34 cellular contexts compared by ENCODE assay signal in the genomic region with DNA sequence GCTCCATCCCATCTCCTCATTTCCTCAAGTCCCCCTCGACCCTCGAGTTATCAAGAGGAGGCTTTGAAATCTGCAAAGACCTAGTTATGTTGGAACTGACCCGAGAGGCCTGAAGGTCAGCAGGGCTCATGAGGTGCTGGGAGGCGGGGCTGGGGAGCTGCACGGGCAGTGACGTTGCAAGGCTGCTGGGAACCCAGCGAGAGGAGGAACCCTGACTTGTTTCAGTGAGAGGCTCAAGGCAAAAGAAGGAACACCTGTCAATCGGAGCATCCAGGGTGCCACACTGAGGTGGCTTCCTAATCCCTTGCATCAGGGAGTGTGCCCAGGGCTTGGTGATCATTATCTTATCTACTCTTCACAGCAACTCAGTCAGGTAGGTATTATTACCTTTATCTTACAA.
"Had no signal": no experiment of that assay in that cellular context is flagged by ENCODE, and none has a peak within 500 bp of the region (broad histone marks: within the 10 kb centered on the region; RNA-seq: fewer than 3 reads in every experiment).

No MANE protein-coding gene starts in this region.

- H3K4me1 ChIP-seq: ascending aorta, Peyer's patch had no signal

- H3K36me3 Mint-ChIP-seq: activated naive CD4-positive, alpha-beta T cell treated with anti-CD3 and anti-CD28 coated beads, Interleukin-2, amount 50 U/mL, for 24 hours; activated naive CD8-positive, alpha-beta T cell treated with anti-CD3 and anti-CD28 coated beads, Interleukin-2, amount 10 ng/mL, durations not matched to agents 7 days and 5 days had no signal

- H3K9me3 Mint-ChIP-seq: activated naive CD4-positive, alpha-beta T cell treated with anti-CD3 and anti-CD28 coated beads, Interleukin-2, amount 50 U/mL, for 24 hours had no signal

- H3K4me1 Mint-ChIP-seq: activated CD4-positive, alpha-beta T cell treated with anti-CD3 and anti-CD28 coated beads, Interleukin-2, amount 10 ng/mL, durations not matched to agents 24 days and 14 days; activated naive CD4-positive, alpha-beta T cell treated with anti-CD3 and anti-CD28 coated beads, Interleukin-2, amount 50 U/mL, for 24 hours; activated naive CD8-positive, alpha-beta T cell treated with anti-CD3 and anti-CD28 coated beads, Interleukin-2, amount 10 ng/mL, durations not matched to agents 7 days and 5 days; activated T-helper 17 cell treated with anti-CD3 and anti-CD28 coated beads, Interleukin-2, amount 50 U/mL, for 72 hours; central memory CD8-positive, alpha-beta T cell had no signal

- H3K4me3 ChIP-seq: ascending aorta, cardiac muscle cell, Peyer's patch had no signal

- ATAC-seq: activated CD8-positive, alpha-beta T cell treated with anti-CD3 and anti-CD28 coated beads for 36 hours; activated T-cell treated with anti-CD3 and anti-CD28 coated beads, Interleukin-2, amount 50 U/mL, for 72 hours; activated T-helper 17 cell treated with anti-CD3 and anti-CD28 coated beads, Interleukin-2, amount 50 U/mL, for 72 hours; PC-3; Right ventricle myocardium inferior had no signal

- DNase-seq: activated CD4-positive, alpha-beta T cell treated with anti-CD3 and anti-CD28 coated beads, Interleukin-2, amount 10 ng/mL, durations not matched to agents 24 days and 14 days; activated CD4-positive, alpha-beta T cell treated with anti-CD3 and anti-CD28 coated beads, Interleukin-2, amount 50 U/mL, for 4 hours; activated CD8-positive, alpha-beta T cell treated with anti-CD3 and anti-CD28 coated beads for 36 hours; activated effector memory CD4-positive, alpha-beta T cell treated with anti-CD3 and anti-CD28 coated beads, Interleukin-2, amount 50 U/mL, for 16 hours; activated naive CD4-positive, alpha-beta T cell treated with Interleukin-2 at 50 U/mL for 16 hours; activated naive CD8-positive, alpha-beta T cell treated with anti-CD3 and anti-CD28 coated beads, Interleukin-2, amount 10 ng/mL, durations not matched to agents 7 days and 5 days; activated T-cell treated with anti-CD3 and anti-CD28 coated beads, Interleukin-2, amount 50 U/mL, for 1 hour; activated T-cell treated with anti-CD3 and anti-CD28 coated beads, Interleukin-2, amount 50 U/mL, for 72 hours; amygdala; NCI-H1092 treated with DMSO at 0.1 percent for 48 hours; NCI-H1417; NCI-H146; NCI-H187; NCI-H2029 treated with DMSO at 0.1 percent for 48 hours; NCI-H2107; NCI-H2171; NCI-H510A; NCI-H526; NCI-H748 treated with DMSO at 0.1 percent for 48 hours; NK-92 treated with Interleukin-12 subunit alpha and Interleukin-12 subunit beta, amount 100 ng/mL, for 24 hours; PC-3; Peyer's patch; SW 1271; T-helper 1 cell; T-helper 2 cell; T-helper 9 cell; WERI-Rb-1 had no signal

- H3K27me3 ChIP-seq: ascending aorta, cardiac muscle cell, Peyer's patch had no signal

- H3K27ac ChIP-seq: ascending aorta, cardiac muscle cell, Peyer's patch, RWPE1, WERI-Rb-1 had no signal

- H3K4me3 Mint-ChIP-seq: activated CD4-positive, alpha-beta T cell treated with anti-CD3 and anti-CD28 coated beads, Interleukin-2, amount 10 ng/mL, durations not matched to agents 24 days and 14 days; activated CD8-positive, alpha-beta T cell treated with anti-CD3 and anti-CD28 coated beads for 36 hours; activated naive CD4-positive, alpha-beta T cell treated with anti-CD3 and anti-CD28 coated beads, Interleukin-2, amount 50 U/mL, for 24 hours; activated naive CD8-positive, alpha-beta T cell treated with anti-CD3 and anti-CD28 coated beads, Interleukin-2, amount 10 ng/mL, durations not matched to agents 7 days and 5 days; activated T-cell treated with anti-CD3 and anti-CD28 coated beads, Interleukin-2, amount 50 U/mL, for 72 hours; activated T-helper 17 cell treated with anti-CD3 and anti-CD28 coated beads, Interleukin-2, amount 50 U/mL, for 72 hours; central memory CD8-positive, alpha-beta T cell had no signal

- H3K36me3 ChIP-seq: ascending aorta, cardiac muscle cell, Peyer's patch, WERI-Rb-1 had no signal

- H3K9me3 ChIP-seq: ascending aorta, Peyer's patch had no signal

- H3K27me3 Mint-ChIP-seq: activated CD4-positive, alpha-beta T cell treated with anti-CD3 and anti-CD28 coated beads, Interleukin-2, amount 10 ng/mL, durations not matched to agents 24 days and 14 days; activated CD8-positive, alpha-beta T cell treated with anti-CD3 and anti-CD28 coated beads for 36 hours; activated naive CD4-positive, alpha-beta T cell treated with anti-CD3 and anti-CD28 coated beads, Interleukin-2, amount 50 U/mL, for 24 hours; activated naive CD8-positive, alpha-beta T cell treated with anti-CD3 and anti-CD28 coated beads, Interleukin-2, amount 10 ng/mL, durations not matched to agents 7 days and 5 days; activated T-helper 17 cell treated with anti-CD3 and anti-CD28 coated beads, Interleukin-2, amount 50 U/mL, for 72 hours; central memory CD8-positive, alpha-beta T cell had no signal

- H3K27ac Mint-ChIP-seq: activated CD4-positive, alpha-beta T cell treated with anti-CD3 and anti-CD28 coated beads, Interleukin-2, amount 10 ng/mL, durations not matched to agents 24 days and 14 days; activated CD8-positive, alpha-beta T cell treated with anti-CD3 and anti-CD28 coated beads for 36 hours; activated naive CD4-positive, alpha-beta T cell treated with anti-CD3 and anti-CD28 coated beads, Interleukin-2, amount 50 U/mL, for 24 hours; activated naive CD8-positive, alpha-beta T cell treated with anti-CD3 and anti-CD28 coated beads, Interleukin-2, amount 10 ng/mL, durations not matched to agents 7 days and 5 days; activated T-cell treated with anti-CD3 and anti-CD28 coated beads, Interleukin-2, amount 50 U/mL, for 72 hours; activated T-helper 17 cell treated with anti-CD3 and anti-CD28 coated beads, Interleukin-2, amount 50 U/mL, for 72 hours had no signal
